Comparison of ENCODE assay signal across 15 cellular contexts in genomic region chr5:76616206-76616605, GRCh38. TPM values are rescaled to one million over a fixed set of nuclear protein-coding genes. Genes with fewer than 3 reads are reported as not detected.
A peak's percentile ranks its signal among the peaks of the same experiment; 100 is the strongest.
DNase-seq lines count a peak whose midpoint lies in the region; TF ChIP-seq lines count a peak whose summit lies in the region.
"Had no signal": no experiment of that assay in that cellular context is flagged by ENCODE, and none has a peak within 500 bp of the region (broad histone marks: within the 10 kb centered on the region; RNA-seq: fewer than 3 reads in every experiment).

No MANE protein-coding gene starts in this region.

- H3K4me3 ChIP-seq in CD4-positive, alpha-beta memory T cell (ENCODE audit: low read length in 2 of 2): no peak overlapping the region
- H3K4me3 ChIP-seq: HAP-1 had no signal

- H3K9me3 Mint-ChIP-seq in CD4-positive, alpha-beta memory T cell: no peaks in the 10 kb centered on the region
- H3K9me3 Mint-ChIP-seq in HFFc6 (no peaks in the 10 kb centered on the region), osteocyte (ENCODE audit: unreplicated experiment) (peaks cover 4% of the 10 kb centered on the region)
- H3K9me3 Mint-ChIP-seq: CD8-positive, alpha-beta T cell had no signal

- no peak overlapping the region for H3K4me3 Mint-ChIP-seq in CD4-positive, alpha-beta memory T cell
- H3K4me3 Mint-ChIP-seq in HFFc6 (peak overlapping the region; percentile 76), osteocyte (ENCODE audit: unreplicated experiment) (no peak overlapping the region)
- H3K4me3 Mint-ChIP-seq: CD8-positive, alpha-beta T cell; IgD-negative memory B cell had no signal

- peaks cover 68 to 77% of the 10 kb centered on the region in 2 donors for H3K36me3 Mint-ChIP-seq in CD4-positive, alpha-beta memory T cell
- peaks cover 54% of the 10 kb centered on the region for H3K36me3 Mint-ChIP-seq in HFFc6 (ENCODE audit: low read depth)
- peaks cover 7% of the 10 kb centered on the region for H3K36me3 Mint-ChIP-seq in osteocyte (ENCODE audit: unreplicated experiment)

- TF ChIP-seq CTCF in HFFc6 (IDR thresholded peaks at IDR 0.05): no peak
- TF ChIP-seq CTCF in osteocyte (IDR thresholded peaks at IDR 0.05): no peak
- no peak for TF ChIP-seq CTCF in GM10248 (IDR thresholded peaks at IDR 0.05; ENCODE audit: control extremely low read depth, extremely low read depth, low read depth, missing control alignments)

- H3K4me1 ChIP-seq in CD4-positive, alpha-beta memory T cell (ENCODE audit: insufficient read depth, low read length): no peaks in the 10 kb centered on the region
- H3K4me1 ChIP-seq: BE2C, HAP-1 had no signal

- peaks cover 0 to 28% (median 6%) of the 10 kb centered on the region in 4 donors for H3K4me1 Mint-ChIP-seq in CD4-positive, alpha-beta memory T cell
- H3K4me1 Mint-ChIP-seq in HFFc6 (ENCODE audit: low read depth): peaks cover 72% of the 10 kb centered on the region
- peaks cover 37% of the 10 kb centered on the region for H3K4me1 Mint-ChIP-seq in osteocyte (ENCODE audit: unreplicated experiment)
- H3K4me1 Mint-ChIP-seq: IgD-negative memory B cell had no signal

- intact Hi-C loops in CD4-positive, alpha-beta memory T cell (cut with micrococcal nuclease): no loop called here

- H3K27ac ChIP-seq in CD4-positive, alpha-beta memory T cell (ENCODE audit: low read depth, low read length): no peak overlapping the region
- H3K27ac ChIP-seq: C4-2B had no signal

- CTCF ChIA-PET in CD4-positive, alpha-beta memory T cell (lab: Charles Lee; ENCODE audit: partially characterized antibody): interaction anchor here (0.9 kb wide), 1 partner anchor 9 kb away, joined by 3 read pairs; no protein-coding TSS in a partner anchor
- CTCF ChIA-PET in GM10248 (lab: Yijun Ruan, JAX): interaction anchor here (1.0 to 4.7 kb wide), 5 partner anchors 9 to 159 kb away, joined by 3 to 35 read pairs (median 7); no protein-coding TSS in a partner anchor

- no peaks in the 10 kb centered on the region for H3K9me3 ChIP-seq in CD4-positive, alpha-beta memory T cell (ENCODE audit: control insufficient read depth in 1 of 2, low read length in 2 of 2)
- H3K9me3 ChIP-seq: BE2C, HAP-1 had no signal

- H3K27me3 ChIP-seq in CD4-positive, alpha-beta memory T cell (ENCODE audit: insufficient read depth, low read length): no peaks in the 10 kb centered on the region
- H3K27me3 ChIP-seq: BE2C had no signal

- H3K27me3 Mint-ChIP-seq in CD4-positive, alpha-beta memory T cell: no peaks in the 10 kb centered on the region
- H3K27me3 Mint-ChIP-seq in HFFc6 (ENCODE audit: insufficient read depth) (peaks cover 2% of the 10 kb centered on the region), osteocyte (ENCODE audit: unreplicated experiment) (no peaks in the 10 kb centered on the region)
- H3K27me3 Mint-ChIP-seq: IgD-negative memory B cell had no signal

- peaks cover 36% of the 10 kb centered on the region for H3K36me3 ChIP-seq in CD4-positive, alpha-beta memory T cell (ENCODE audit: insufficient read depth, low read length)
- H3K36me3 ChIP-seq: BE2C, HAP-1 had no signal

- POLR2A ChIA-PET in CD4-positive, alpha-beta memory T cell (lab: Charles Lee; ENCODE audit: partially characterized antibody): no interaction called here
- POLR2A ChIA-PET in GM10248 (lab: Yijun Ruan, JAX): no interaction called here

- DNase-seq in CD4-positive, alpha-beta memory T cell: no peak
- no peak for DNase-seq in HFFc6
- DNase-seq in cerebellar cortex (ENCODE audit: low spot score): peak; percentile 50
- DNase-seq in osteocyte (ENCODE audit: extremely low spot score, unreplicated experiment): no peak
- no peak for DNase-seq in NCI-H1417 (lab: John Stamatoyannopoulos, UW)
- no peak for DNase-seq in NCI-H128 (lab: John Stamatoyannopoulos, UW; ENCODE audit: unreplicated experiment)
- DNase-seq in GM10248 (ENCODE audit: extremely low spot score): no peak
- DNase-seq: BE2C; CD8-positive, alpha-beta T cell; COR-L47; DMS153; DMS79 treated with DMSO at 0.1 percent for 48 hours had no signal

- peak overlapping the region in 4 of 7 donors; percentile 6 to 93 (median 40) for H3K27ac Mint-ChIP-seq in CD4-positive, alpha-beta memory T cell
- H3K27ac Mint-ChIP-seq in HFFc6: peak overlapping the region; percentile 93
- H3K27ac Mint-ChIP-seq in osteocyte (ENCODE audit: unreplicated experiment): peak overlapping the region; percentile 40
- H3K27ac Mint-ChIP-seq: CD8-positive, alpha-beta T cell; IgD-negative memory B cell had no signal

RNA-seq across cellular contexts. Expression of gene F2RL2, which starts 7.0 kb away (rescaled TPM):
- not detected for total RNA-seq in CD4-positive, alpha-beta memory T cell
- under 1 TPM; 0.50 to 1.00 TPM for polyA plus RNA-seq in CD4-positive, alpha-beta memory T cell
- total RNA-seq in HFFc6 (2021; fragmentation: NEBNext Ultra II Directional; extraction: Animal tissue kit (Norgen Biotek cat#: 25700)): 10 to 100 TPM; 40.8 to 87.2 (median 54.3) TPM
- total RNA-seq in osteocyte: 13.0 and 14.1 TPM in 2 replicates
- total RNA-seq: CD8-positive, alpha-beta T cell had no signal

Comparison
In these comparisons a context has a peak if more than half of its experiments do, and no peak if none do; other contexts are left out.
1. H3K27ac Mint-ChIP-seq: peak in every context shown above with its lines; median percentile 93 in HFFc6; 40 in CD4-positive, alpha-beta memory T cell; 40 in osteocyte.
2. RNA of gene F2RL2, which starts 7.0 kb away (total RNA-seq): 40.8 to 87.2 TPM in HFFc6 and 13.0 to 14.1 TPM in osteocyte; not detected in CD4-positive, alpha-beta memory T cell; every median in the first group is over 10 times any median in the second.